In the genomic region with DNA sequence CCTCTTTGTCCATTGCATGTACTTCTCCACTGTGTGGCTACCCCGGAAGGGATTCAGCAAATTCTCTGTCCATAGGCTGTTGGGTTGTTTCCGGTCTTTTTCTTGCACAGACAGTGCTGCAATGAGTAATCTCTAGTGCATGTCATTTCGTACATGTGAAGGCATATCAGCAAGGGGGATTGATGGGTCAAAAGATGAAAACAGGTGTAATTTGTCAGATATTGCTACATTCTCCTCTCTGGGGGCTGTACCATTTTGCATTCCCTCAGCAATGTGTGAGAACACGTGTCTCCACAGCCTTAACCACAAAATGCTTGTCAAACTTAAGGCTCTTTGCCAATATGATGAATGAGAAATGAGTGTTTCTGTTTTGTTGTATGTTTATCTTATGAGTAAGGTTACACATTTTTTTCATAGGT, we compare ENCODE assay signal across 12 cellular contexts.
DNase-seq lines count a peak whose midpoint lies in the region; ATAC-seq and TF ChIP-seq lines count a peak whose summit lies in the region.
"Had no signal": no experiment of that assay in that cellular context is flagged by ENCODE, and none has a peak within 500 bp of the region (broad histone marks: within the 10 kb centered on the region; RNA-seq: fewer than 3 reads in every experiment).

No MANE protein-coding gene starts in this region.

- ATAC-seq in GM21786 (IDR thresholded peaks at IDR 0.05; ENCODE audit: unreplicated experiment) = peak; percentile 33
- no peak for ATAC-seq in HG02973 (IDR thresholded peaks at IDR 0.05; ENCODE audit: unreplicated experiment)
- ATAC-seq: left lobe of liver, psoas muscle had no signal

- no peaks in the 10 kb centered on the region for H3K27me3 ChIP-seq in effector memory CD4-positive, alpha-beta T cell (replicated peaks; ENCODE audit: control insufficient read depth, insufficient read depth, low read length, poor library complexity, severe bottlenecking)

- no peaks in the 10 kb centered on the region for H3K9me3 ChIP-seq in effector memory CD4-positive, alpha-beta T cell (ENCODE audit: control insufficient read depth, low read length)

- H3K27ac ChIP-seq in effector memory CD4-positive, alpha-beta T cell (ENCODE audit: insufficient read depth, low read length, poor library complexity, severe bottlenecking) = no peak overlapping the region
- H3K27ac ChIP-seq: HL-60, psoas muscle had no signal

- no peaks in the 10 kb centered on the region for H3K36me3 ChIP-seq in effector memory CD4-positive, alpha-beta T cell (ENCODE audit: control insufficient read depth, insufficient read depth, low read length)

- no peak for TF ChIP-seq CTCF in foreskin fibroblast (IDR thresholded peaks at IDR 0.05; ENCODE audit: low read depth, low read length)

- H3K4me3 ChIP-seq in foreskin fibroblast (ENCODE audit: low read depth in 1 of 2, low read length in 2 of 2) = no peak overlapping the region
- no peak overlapping the region for H3K4me3 ChIP-seq in effector memory CD4-positive, alpha-beta T cell (ENCODE audit: insufficient read depth, low read depth, low read length, poor library complexity, severe bottlenecking)
- H3K4me3 ChIP-seq: psoas muscle had no signal

- no peaks in the 10 kb centered on the region for H3K4me1 ChIP-seq in effector memory CD4-positive, alpha-beta T cell (ENCODE audit: control insufficient read depth, insufficient read depth, low read length, poor library complexity, severe bottlenecking)
- H3K4me1 ChIP-seq: psoas muscle had no signal

- DNase-seq in ELR (ENCODE audit: low read depth) (peak; percentile 88), RKO (ENCODE audit: low spot score) (peak; percentile 82), foreskin fibroblast (peak; percentile 63 to 83), NCI-H2196 treated with DMSO at 0.1 percent for 48 hours (lab: John Stamatoyannopoulos, UW; ENCODE audit: unreplicated experiment) (no peak), NCI-H2081 (lab: John Stamatoyannopoulos, UW) (no peak)
- DNase-seq in effector memory CD4-positive, alpha-beta T cell = no peak
- DNase-seq: activated T-cell treated with anti-CD3 and anti-CD28 coated beads for 4 hours, psoas muscle had no signal

Comparison
In these comparisons a context has a peak if more than half of its experiments do, and no peak if none do; other contexts are left out.
1. DNase-seq: peak in ELR (single experiment), RKO (single experiment) and foreskin fibroblast (2 of 2); none in NCI-H2196 treated with DMSO at 0.1 percent for 48 hours (single experiment), NCI-H2081 (0 of 2) and effector memory CD4-positive, alpha-beta T cell (0 of 3).